ENCODE assay signal across 8 cellular contexts in the genomic region with DNA sequence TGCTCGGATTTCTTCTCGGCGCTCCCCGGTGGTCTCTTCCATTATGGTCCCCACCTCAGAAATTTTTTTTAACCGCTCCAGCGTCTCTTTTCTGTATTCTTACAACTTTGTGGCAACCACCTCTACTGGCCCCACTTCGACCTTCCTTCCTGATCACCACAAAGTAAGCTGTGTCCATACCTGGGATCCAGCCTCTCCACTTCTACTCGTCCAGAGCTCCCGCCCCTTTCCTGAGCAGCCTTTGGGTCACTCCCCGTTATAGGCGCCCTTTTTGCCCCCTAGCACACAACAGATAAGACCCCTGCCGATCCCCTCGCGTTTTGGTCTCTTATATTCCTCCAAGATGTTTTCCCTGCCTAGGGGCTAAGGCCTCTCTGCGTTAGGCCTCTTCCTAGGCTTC. TPM values are rescaled to one million over a fixed set of nuclear protein-coding genes. Genes with fewer than 3 reads are reported as not detected.
DNase-seq lines count a peak whose midpoint lies in the region; ATAC-seq and TF ChIP-seq lines count a peak whose summit lies in the region.

No MANE protein-coding gene starts in this region.

- peaks cover 4% of the 10 kb centered on the region; the same call in 1 of the 2 replicates for H3K4me1 ChIP-seq in H9 (ENCODE audit: insufficient read depth, low read length)
- peaks cover 0 to 43% (median 12%) of the 10 kb centered on the region in 4 donors for H3K4me1 ChIP-seq in tibial nerve

- H4K8ac ChIP-seq in H9 (replicated peaks; ENCODE audit: insufficient read length, low read depth, low read length): no peak overlapping the region

- no peak for ATAC-seq in activated naive CD8-positive, alpha-beta T cell treated with anti-CD3 and anti-CD28 coated beads, Interleukin-2, amount 50 U/mL, for 24 hours
- no peak for ATAC-seq in GM21737 (IDR thresholded peaks at IDR 0.05; ENCODE audit: unreplicated experiment)

- TF ChIP-seq EP300 in tibial nerve (IDR thresholded peaks at IDR 0.05): no peak

- H3K9ac ChIP-seq in H9 (ENCODE audit: extremely low read depth, insufficient read length, low read length): peak overlapping the region; percentile 87

- TF ChIP-seq CTCF in AG09309 (IDR thresholded peaks at IDR 0.05; ENCODE audit: control insufficient read depth, insufficient read depth, low read depth, low read length, missing control alignments): no peak
- TF ChIP-seq CTCF in H9 (conservative IDR thresholded peaks at IDR 0.05): no peak
- no peak for TF ChIP-seq CTCF in tibial nerve (IDR thresholded peaks at IDR 0.05)

- H2BK12ac ChIP-seq in H9 (ENCODE audit: insufficient read length, low read depth, low read length): no peak overlapping the region

- H3K79me1 ChIP-seq in H9 (ENCODE audit: insufficient read depth, low read depth, low read length, poor library complexity, severe bottlenecking): peaks cover 28% of the 10 kb centered on the region

- H3K9me3 ChIP-seq in H9 (ENCODE audit: control insufficient read depth, low read depth, low read length) (no peaks in the 10 kb centered on the region), tibial nerve (peaks cover 0 to under 1% (median 0%) of the 10 kb centered on the region in 4 donors)

- H3K14ac ChIP-seq in H9 (ENCODE audit: insufficient read depth, low read length): no peak overlapping the region

- H2BK15ac ChIP-seq in H9 (ENCODE audit: low read depth, low read length): no peak overlapping the region

- H3K36me3 ChIP-seq in tibial nerve: peaks cover 0 to 48% (median 0%) of the 10 kb centered on the region in 3 donors

- DNase-seq in AG09309 (ENCODE audit: low read depth): no peak
- no peak for DNase-seq in H9
- DNase-seq in activated naive CD8-positive, alpha-beta T cell treated with anti-CD3 and anti-CD28 coated beads, Interleukin-2, amount 50 U/mL, for 24 hours: no peak
- peak; percentile 23 for DNase-seq in left kidney (ENCODE audit: low read depth, low spot score)
- no peak for DNase-seq in tibial nerve (ENCODE audit: low spot score in 2 of 2)
- no peak for DNase-seq in NCI-H2196 (lab: John Stamatoyannopoulos, UW; ENCODE audit: unreplicated experiment)
- DNase-seq in NCI-H1092 treated with DMSO at 0.1 percent for 48 hours (lab: John Stamatoyannopoulos, UW): no peak

- H3T11ph ChIP-seq in H9 (ENCODE audit: low read length): no peak overlapping the region

- peaks cover 20% of the 10 kb centered on the region; the same call in 1 of the 2 replicates for H3K79me2 ChIP-seq in H9 (ENCODE audit: insufficient read depth, low read length)

- H2AFZ ChIP-seq in H9 (ENCODE audit: low read length): no peak overlapping the region

- peak overlapping the region; percentile 97 to 99 for H3K4me3 Mint-ChIP-seq in H9
- peak overlapping the region; percentile 94 for H3K4me3 Mint-ChIP-seq in activated naive CD8-positive, alpha-beta T cell treated with anti-CD3 and anti-CD28 coated beads, Interleukin-2, amount 50 U/mL, for 24 hours

- H3K18ac ChIP-seq in H9 (ENCODE audit: insufficient read length, low read depth, low read length): peak overlapping the region; percentile 89

- peak overlapping the region; percentile 83 for H3K4me2 ChIP-seq in H9 (ENCODE audit: insufficient read depth, insufficient read length, low read length)

- H3K56ac ChIP-seq in H9 (ENCODE audit: insufficient read length, low read depth, low read length): no peak overlapping the region

- no peaks in the 10 kb centered on the region for H3K27me3 Mint-ChIP-seq in H9 (ENCODE audit: low read depth)
- no peaks in the 10 kb centered on the region for H3K27me3 Mint-ChIP-seq in activated naive CD8-positive, alpha-beta T cell treated with anti-CD3 and anti-CD28 coated beads, Interleukin-2, amount 50 U/mL, for 24 hours

- H3K27ac ChIP-seq in H9 (ENCODE audit: insufficient read length, low read depth, low read length) (no peak overlapping the region), tibial nerve (peak overlapping the region; percentile 69 to 94 (median 88))

- no peak overlapping the region for H2BK5ac ChIP-seq in H9 (ENCODE audit: insufficient read length, low read length)

- H3K23me2 ChIP-seq in H9 (ENCODE audit: insufficient read length, low read depth, low read length, poor library complexity, severe bottlenecking): peaks cover 7% of the 10 kb centered on the region

- no CpG with 5 or more reads among the region's 15 CpGs for WGBS in H9 (ENCODE audit: extremely low coverage, insufficient read length, low lambda C conversion rate)
- 2 to 3% methylated on average over 15 of the region's 15 CpGs for WGBS in tibial nerve, 2 donors

- no peak overlapping the region for H3K23ac ChIP-seq in H9 (ENCODE audit: insufficient read length, low read depth, low read length)

- H3K4ac ChIP-seq in H9 (ENCODE audit: low read depth, low read length): no peak overlapping the region

- H3K4me3 ChIP-seq in AG09309 (ENCODE audit: control insufficient read depth, low read depth, low read length) (peak overlapping the region; percentile 99), tibial nerve (peak overlapping the region; percentile 81 to 98 (median 88))

- no peak overlapping the region for H2BK20ac ChIP-seq in H9 (ENCODE audit: low read depth, low read length, poor library complexity, severe bottlenecking)

- H3K4me1 Mint-ChIP-seq in H9: peaks cover 13 to 16% of the 10 kb centered on the region in 2 experiments
- H3K4me1 Mint-ChIP-seq in activated naive CD8-positive, alpha-beta T cell treated with anti-CD3 and anti-CD28 coated beads, Interleukin-2, amount 50 U/mL, for 24 hours: peaks cover 36% of the 10 kb centered on the region

- peak overlapping the region; percentile 95 to 99 (median 98) for H3K27ac Mint-ChIP-seq in H9
- H3K27ac Mint-ChIP-seq in activated naive CD8-positive, alpha-beta T cell treated with anti-CD3 and anti-CD28 coated beads, Interleukin-2, amount 50 U/mL, for 24 hours: peak overlapping the region; percentile 95

- no peak for TF ChIP-seq POLR2A in tibial nerve (IDR thresholded peaks at IDR 0.05)

- H3K27me3 ChIP-seq in H9 (ENCODE audit: insufficient read depth, low read length): no peaks in the 10 kb centered on the region
- H3K27me3 ChIP-seq in tibial nerve: no peaks in the 10 kb centered on the region

- H4K91ac ChIP-seq in H9 (ENCODE audit: insufficient read length, low read depth, low read length): no peak overlapping the region

- peaks cover 39 to 58% (median 55%) of the 10 kb centered on the region in 3 experiments for H3K36me3 Mint-ChIP-seq in H9 (ENCODE audit: insufficient read depth in 1 of 3, low read depth in 3 of 3)
- H3K36me3 Mint-ChIP-seq in activated naive CD8-positive, alpha-beta T cell treated with anti-CD3 and anti-CD28 coated beads, Interleukin-2, amount 50 U/mL, for 24 hours (ENCODE audit: low read depth): peaks cover 66% of the 10 kb centered on the region

- H4K5ac ChIP-seq in H9 (ENCODE audit: insufficient read length, low read depth, low read length): no peak overlapping the region

- peaks cover 28 to 29% of the 10 kb centered on the region in 2 experiments for H3K9me3 Mint-ChIP-seq in H9
- H3K9me3 Mint-ChIP-seq in activated naive CD8-positive, alpha-beta T cell treated with anti-CD3 and anti-CD28 coated beads, Interleukin-2, amount 50 U/mL, for 24 hours: peaks cover 12% of the 10 kb centered on the region

- no peak overlapping the region for H2AK5ac ChIP-seq in H9 (ENCODE audit: insufficient read length, low read length)

- H2BK120ac ChIP-seq in H9 (ENCODE audit: low read depth, low read length, poor library complexity, severe bottlenecking): no peak overlapping the region

- H4K20me1 ChIP-seq in H9 (ENCODE audit: control insufficient read depth, insufficient read depth, insufficient read length): no peaks in the 10 kb centered on the region

RNA-seq across cellular contexts. Expression of a gene that starts 0.6 kb away (rescaled TPM):
- total RNA-seq in H9 (2021) (39.0 and 45.5 TPM in 2 replicates), tibial nerve (100 to 1,000 TPM in 1 of 4 donors, 10 to 100 TPM in 3; 74.9 to 128 (median 83.5) TPM)

RNA-seq across cellular contexts. Expression of a gene that starts 0.6 kb away (rescaled TPM):
- total RNA-seq in H9 (2021): 95.8 and 97.8 TPM in 2 replicates
- total RNA-seq in tibial nerve: 10 to 100 TPM; 22.9 to 47.4 (median 44.3) TPM
